9 cellular contexts compared by ENCODE assay signal in the genomic region with DNA sequence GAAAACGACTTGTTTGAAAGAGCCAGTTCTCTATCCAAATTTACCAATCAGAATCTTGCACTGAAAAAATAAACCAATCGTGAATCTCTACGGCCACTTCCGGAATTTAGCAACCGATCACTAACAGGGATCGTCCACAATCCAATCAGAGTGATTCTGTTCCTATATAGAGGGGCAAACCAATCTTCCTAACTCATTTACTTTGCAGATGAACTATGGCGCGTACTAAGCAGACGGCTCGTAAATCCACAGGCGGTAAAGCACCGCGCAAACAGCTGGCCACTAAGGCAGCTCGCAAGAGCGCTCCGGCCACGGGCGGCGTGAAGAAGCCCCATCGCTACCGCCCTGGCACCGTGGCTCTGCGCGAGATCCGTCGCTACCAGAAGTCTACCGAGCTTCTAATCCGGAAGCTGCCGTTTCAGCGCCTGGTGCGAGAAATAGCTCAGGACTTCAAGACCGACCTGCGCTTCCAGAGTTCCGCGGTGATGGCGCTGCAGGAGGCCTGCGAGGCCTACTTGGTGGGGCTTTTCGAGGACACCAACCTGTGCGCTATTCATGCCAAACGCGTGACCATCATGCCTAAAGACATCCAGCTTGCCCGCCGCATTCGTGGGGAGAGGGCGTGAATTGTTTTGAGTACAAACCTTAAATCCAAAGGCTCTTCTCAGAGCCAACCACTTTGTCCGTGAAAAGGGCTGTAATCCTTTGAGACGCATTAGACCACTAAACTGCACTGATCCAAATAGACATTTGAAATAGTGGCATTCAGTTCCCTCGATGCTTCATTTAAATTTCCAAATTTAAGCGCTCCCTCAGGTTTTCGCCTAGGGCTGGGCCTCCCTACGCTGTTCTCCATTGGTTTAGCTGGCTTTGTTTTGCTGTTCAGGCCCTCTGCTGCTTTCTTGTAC.
A peak's percentile ranks its signal among the peaks of the same experiment; 100 is the strongest.
DNase-seq lines count a peak whose midpoint lies in the region; ATAC-seq and TF ChIP-seq lines count a peak whose summit lies in the region.
"Had no signal": no experiment of that assay in that cellular context is flagged by ENCODE, and none has a peak within 500 bp of the region (broad histone marks: within the 10 kb centered on the region; RNA-seq: fewer than 3 reads in every experiment).

No MANE protein-coding gene starts in this region.

- H3K36me3 Mint-ChIP-seq in T-helper 2 cell treated with Interferon-gamma antibody and Interleukin-4, amounts not matched to agents 5 μg/mL and 100 μg/mL, for 36 hours (ENCODE audit: low read depth): peaks cover 2% of the 10 kb centered on the region
- H3K36me3 Mint-ChIP-seq: naive B cell had no signal

- DNase-seq in HPDE6-E6E7 (ENCODE audit: extremely low spot score) (peak; percentile 25), cardiac fibroblast (ENCODE audit: low read depth in 2 of 2) (peak; percentile 91 to 93), islet precursor cell (peak; percentile 92), superior temporal gyrus (ENCODE audit: extremely low spot score) (peak; percentile 86), NCI-H1092 treated with DMSO at 0.1 percent for 48 hours (lab: John Stamatoyannopoulos, UW) (no peak), NCI-H1092 (lab: John Stamatoyannopoulos, UW) (no peak)
- no peak for DNase-seq in T-helper 2 cell treated with Interferon-gamma antibody and Interleukin-4, amounts not matched to agents 5 μg/mL and 100 μg/mL, for 36 hours (ENCODE audit: low spot score)
- DNase-seq: naive B cell had no signal

- no peak for TF ChIP-seq CTCF in cardiac fibroblast (IDR thresholded peaks at IDR 0.05; ENCODE audit: low read depth, low read length)

- no peaks in the 10 kb centered on the region for H3K9me3 Mint-ChIP-seq in T-helper 2 cell treated with Interferon-gamma antibody and Interleukin-4, amounts not matched to agents 5 μg/mL and 100 μg/mL, for 36 hours

- H3K4me3 Mint-ChIP-seq in T-helper 2 cell treated with Interferon-gamma antibody and Interleukin-4, amounts not matched to agents 5 μg/mL and 100 μg/mL, for 36 hours: no peak overlapping the region
- H3K4me3 Mint-ChIP-seq: naive B cell had no signal

- no peaks in the 10 kb centered on the region for H3K27me3 Mint-ChIP-seq in T-helper 2 cell treated with Interferon-gamma antibody and Interleukin-4, amounts not matched to agents 5 μg/mL and 100 μg/mL, for 36 hours (ENCODE audit: low read depth)
- H3K27me3 Mint-ChIP-seq: naive B cell had no signal

- H3K4me3 ChIP-seq in cardiac fibroblast (replicated peaks in 1 of 2; ENCODE audit: low read depth in 2 of 2, low read length in 2 of 2): peak overlapping the region; percentile 51 to 57

- ATAC-seq in HG03460 (IDR thresholded peaks at IDR 0.05; ENCODE audit: unreplicated experiment): no peak

- peaks cover 27% of the 10 kb centered on the region for H3K4me1 Mint-ChIP-seq in T-helper 2 cell treated with Interferon-gamma antibody and Interleukin-4, amounts not matched to agents 5 μg/mL and 100 μg/mL, for 36 hours (ENCODE audit: low read depth)

- H3K27ac Mint-ChIP-seq in T-helper 2 cell treated with Interferon-gamma antibody and Interleukin-4, amounts not matched to agents 5 μg/mL and 100 μg/mL, for 36 hours: no peak overlapping the region
- H3K27ac Mint-ChIP-seq: naive B cell had no signal

Comparison
In these comparisons a context has a peak if more than half of its experiments do, and no peak if none do; other contexts are left out.
1. DNase-seq: peak in HPDE6-E6E7 (single experiment), cardiac fibroblast (2 of 2), islet precursor cell (single experiment) and superior temporal gyrus (single experiment); none in T-helper 2 cell treated with Interferon-gamma antibody and Interleukin-4, amounts not matched to agents 5 μg/mL and 100 μg/mL, for 36 hours (single experiment), NCI-H1092 treated with DMSO at 0.1 percent for 48 hours (single experiment) and NCI-H1092 (single experiment).